9 cellular contexts compared by ENCODE assay signal in genomic region chr3:58349792-58350626, GRCh38. TPM values are rescaled to one million over a fixed set of nuclear protein-coding genes. Genes with fewer than 3 reads are reported as not detected.
DNase-seq lines count a peak whose midpoint lies in the region; ATAC-seq, FAIRE-seq and TF ChIP-seq lines count a peak whose summit lies in the region.
"Had no signal": no experiment of that assay in that cellular context is flagged by ENCODE, and none has a peak within 500 bp of the region (broad histone marks: within the 10 kb centered on the region; RNA-seq: fewer than 3 reads in every experiment).

No MANE protein-coding gene starts in this region.

- CTCF ChIA-PET in CD8-positive, alpha-beta memory T cell (lab: Charles Lee) = interaction anchor here (0.8 to 1.2 kb wide), 5 partner anchors 11 to 142 kb away, joined by 3 to 4 read pairs (median 3); partner anchors contain the start of genes HTD2, KCTD6 and RPP14

- no peaks in the 10 kb centered on the region for H3K9me3 ChIP-seq in CD8-positive, alpha-beta memory T cell (ENCODE audit: low read length)
- no peaks in the 10 kb centered on the region for H3K9me3 ChIP-seq in upper lobe of right lung

- peaks cover 38 to 66% (median 63%) of the 10 kb centered on the region in 3 donors for H3K4me1 Mint-ChIP-seq in CD8-positive, alpha-beta memory T cell
- H3K4me1 Mint-ChIP-seq in T-helper 1 cell treated with Interleukin-12 subunit alpha and Interleukin-12 subunit beta and Interleukin-4 antibody, amounts not matched to agents 30 μg/mL and 1 μg/mL, for 36 hours (ENCODE audit: low read depth) = peaks cover 69% of the 10 kb centered on the region

- H3K27me3 ChIP-seq in CD8-positive, alpha-beta memory T cell (ENCODE audit: insufficient read depth, low read length, poor library complexity, severe bottlenecking) = no peaks in the 10 kb centered on the region
- no peaks in the 10 kb centered on the region for H3K27me3 ChIP-seq in upper lobe of right lung

- peaks cover 22% of the 10 kb centered on the region for H3K4me1 ChIP-seq in CD8-positive, alpha-beta memory T cell (ENCODE audit: insufficient read depth, low read length)
- peaks cover 7% of the 10 kb centered on the region for H3K4me1 ChIP-seq in upper lobe of right lung

- no peaks in the 10 kb centered on the region for H3K36me3 ChIP-seq in CD8-positive, alpha-beta memory T cell (ENCODE audit: insufficient read depth, low read length)
- H3K36me3 ChIP-seq in upper lobe of right lung = peaks cover 9% of the 10 kb centered on the region

- H3K9me3 Mint-ChIP-seq in CD8-positive, alpha-beta memory T cell = no peaks in the 10 kb centered on the region
- no peaks in the 10 kb centered on the region for H3K9me3 Mint-ChIP-seq in T-helper 1 cell treated with Interleukin-12 subunit alpha and Interleukin-12 subunit beta and Interleukin-4 antibody, amounts not matched to agents 30 μg/mL and 1 μg/mL, for 36 hours

- ATAC-seq in HG03103 (IDR thresholded peaks at IDR 0.05; ENCODE audit: low read depth, unreplicated experiment) (peak; percentile 83), upper lobe of right lung (peak; percentile 61)

- no peak for TF ChIP-seq CTCF in upper lobe of right lung (IDR thresholded peaks at IDR 0.05)

- no peak for DNase-seq in CD8-positive, alpha-beta memory T cell
- no peak for DNase-seq in GM19239 (ENCODE audit: insufficient read length, low spot score)
- DNase-seq in upper lobe of right lung = no peak
- DNase-seq in cortex of kidney (lab: John Stamatoyannopoulos, UW) = no peak
- no peak for DNase-seq in COR-L47 (lab: John Stamatoyannopoulos, UW)
- DNase-seq in inferior parietal cortex (ENCODE audit: extremely low spot score) = no peak

- H3K27ac Mint-ChIP-seq in CD8-positive, alpha-beta memory T cell = peak overlapping the region in 5 of 8 donors; percentile 13 to 90 (median 66)
- peak overlapping the region; percentile 91 for H3K27ac Mint-ChIP-seq in T-helper 1 cell treated with Interleukin-12 subunit alpha and Interleukin-12 subunit beta and Interleukin-4 antibody, amounts not matched to agents 30 μg/mL and 1 μg/mL, for 36 hours

- peak; percentile 100 for FAIRE-seq in GM19239 (lab: Jason Lieb, UNC)

- H3K4me3 ChIP-seq in CD8-positive, alpha-beta memory T cell (ENCODE audit: low read length) = no peak overlapping the region
- no peak overlapping the region for H3K4me3 ChIP-seq in upper lobe of right lung

- no peaks in the 10 kb centered on the region for H3K27me3 Mint-ChIP-seq in CD8-positive, alpha-beta memory T cell
- no peaks in the 10 kb centered on the region for H3K27me3 Mint-ChIP-seq in T-helper 1 cell treated with Interleukin-12 subunit alpha and Interleukin-12 subunit beta and Interleukin-4 antibody, amounts not matched to agents 30 μg/mL and 1 μg/mL, for 36 hours (ENCODE audit: low read depth)
- H3K27me3 Mint-ChIP-seq: activated naive CD8-positive, alpha-beta T cell had no signal

- no peak overlapping the region for H3K27ac ChIP-seq in CD8-positive, alpha-beta memory T cell (ENCODE audit: low read depth, low read length)
- no peak overlapping the region for H3K27ac ChIP-seq in upper lobe of right lung

- peaks cover 4 to 12% (median 10%) of the 10 kb centered on the region in 3 donors for H3K36me3 Mint-ChIP-seq in CD8-positive, alpha-beta memory T cell
- H3K36me3 Mint-ChIP-seq in T-helper 1 cell treated with Interleukin-12 subunit alpha and Interleukin-12 subunit beta and Interleukin-4 antibody, amounts not matched to agents 30 μg/mL and 1 μg/mL, for 36 hours (ENCODE audit: low read depth) = peaks cover 16% of the 10 kb centered on the region

- H3K4me3 Mint-ChIP-seq in CD8-positive, alpha-beta memory T cell = peak overlapping the region in 4 of 7 donors; percentile 19 to 83 (median 30)
- H3K4me3 Mint-ChIP-seq in T-helper 1 cell treated with Interleukin-12 subunit alpha and Interleukin-12 subunit beta and Interleukin-4 antibody, amounts not matched to agents 30 μg/mL and 1 μg/mL, for 36 hours = peak overlapping the region; percentile 52
- H3K4me3 Mint-ChIP-seq: activated naive CD8-positive, alpha-beta T cell had no signal

- intact Hi-C loops in upper lobe of right lung (cut with DNase I) = no loop called here

- POLR2A ChIA-PET in CD8-positive, alpha-beta memory T cell (lab: Charles Lee) = interaction anchor here (0.6 kb wide), 1 partner anchor 37 kb away, joined by 3 read pairs; no protein-coding TSS in a partner anchor

RNA-seq across cellular contexts. Expression of gene PXK, which starts 17.3 kb away (rescaled TPM):
- 10 to 100 TPM; 24.8 to 27.2 TPM for total RNA-seq in CD8-positive, alpha-beta memory T cell
- polyA plus RNA-seq in CD8-positive, alpha-beta memory T cell = 27.8 TPM
- total RNA-seq in upper lobe of right lung = 29.8 TPM

RNA-seq across cellular contexts. Expression of gene HTD2, which starts 43.7 kb away (rescaled TPM):
- total RNA-seq in CD8-positive, alpha-beta memory T cell = 10 to 100 TPM; 12.4 to 14.6 TPM
- polyA plus RNA-seq in CD8-positive, alpha-beta memory T cell = 29.6 TPM
- 6.2 TPM for total RNA-seq in upper lobe of right lung

RNA-seq across cellular contexts. Expression of gene RPP14, which starts 44.0 kb away (rescaled TPM):
- 10 to 100 TPM; 22.7 to 24.5 TPM for total RNA-seq in CD8-positive, alpha-beta memory T cell
- 6.3 TPM for polyA plus RNA-seq in CD8-positive, alpha-beta memory T cell
- 13.6 TPM for total RNA-seq in upper lobe of right lung
